24 cellular contexts compared by ENCODE assay signal in the genomic region with DNA sequence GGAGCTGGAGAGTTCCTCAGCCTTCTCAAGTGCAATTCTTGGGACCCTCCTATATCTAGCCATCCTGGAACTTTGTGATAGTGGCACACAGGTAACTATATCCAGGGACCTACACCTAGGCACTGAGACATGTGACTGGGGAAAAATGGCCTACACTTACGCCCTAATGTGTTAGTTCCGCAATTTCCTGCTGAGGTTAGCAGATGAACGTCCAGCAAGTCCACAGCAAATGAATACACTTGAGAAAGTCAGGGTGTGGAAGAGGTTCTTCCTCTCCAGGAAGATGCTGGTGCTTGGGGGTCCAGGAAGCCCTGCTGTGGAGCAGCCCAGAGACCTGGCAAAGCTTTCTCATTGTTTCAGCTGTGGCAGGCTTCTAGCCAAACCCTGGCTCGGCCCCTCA. TPM values are rescaled to one million over a fixed set of nuclear protein-coding genes. Genes with fewer than 3 reads are reported as not detected.
A peak's percentile ranks its signal among the peaks of the same experiment; 100 is the strongest.
DNase-seq lines count a peak whose midpoint lies in the region; ATAC-seq, FAIRE-seq and TF ChIP-seq lines count a peak whose summit lies in the region.
"Had no signal": no experiment of that assay in that cellular context is flagged by ENCODE, and none has a peak within 500 bp of the region (broad histone marks: within the 10 kb centered on the region; RNA-seq: fewer than 3 reads in every experiment).

No MANE protein-coding gene starts in this region.

- H3K4me1 ChIP-seq in neuronal stem cell (ENCODE audit: control insufficient read depth in 2 of 2, insufficient read depth in 1 of 2, low read depth in 1 of 2, low read length in 2 of 2), result peaks cover 0 to 3% of the 10 kb centered on the region in 2 donors
- H3K4me1 ChIP-seq: breast epithelium, testis had no signal

- peaks cover 1% of the 10 kb centered on the region for H3K79me1 ChIP-seq in neuronal stem cell (ENCODE audit: low read depth, low read length)

- H2BK120ac ChIP-seq in neuronal stem cell (ENCODE audit: low read depth, low read length), result no peak overlapping the region

- H3K36me3 ChIP-seq in neuronal stem cell (replicated peaks in 1 of 2; ENCODE audit: control insufficient read depth in 2 of 2, insufficient read depth in 2 of 2, low read length in 2 of 2), result no peaks in the 10 kb centered on the region
- H3K36me3 ChIP-seq: breast epithelium had no signal

- no peaks in the 10 kb centered on the region for H3K27me3 ChIP-seq in CD4-positive, alpha-beta T cell (ENCODE audit: control insufficient read depth, insufficient read depth, low read length)
- peaks cover 0 to 4% (median 0%) of the 10 kb centered on the region in 3 experiments for H3K27me3 ChIP-seq in neuronal stem cell (ENCODE audit: control insufficient read depth in 3 of 3, insufficient read depth in 3 of 3, low read depth in 1 of 3, low read length in 3 of 3)
- H3K27me3 ChIP-seq: breast epithelium, testis had no signal

- H2AK5ac ChIP-seq in neuronal stem cell (ENCODE audit: low read depth, low read length), result no peak overlapping the region

- POLR2A ChIA-PET in CD4-positive, alpha-beta T cell (lab: Charles Lee), result interaction anchor here (1.0 to 7.6 kb wide), 3 partner anchors 8 to 17 kb away, joined by 3 to 66 read pairs (median 4); no protein-coding TSS in a partner anchor
- POLR2A ChIA-PET in HEK293T (lab: Yijun Ruan, JAX), result no interaction called here

- ATAC-seq in CD4-positive, alpha-beta T cell (ENCODE audit: poor library complexity), result no peak
- ATAC-seq: GM23338, PC-3 had no signal

- H3K4me1 Mint-ChIP-seq in CD4-positive, alpha-beta T cell (ENCODE audit: low read depth), result peaks cover 94% of the 10 kb centered on the region
- H3K4me1 Mint-ChIP-seq in dendritic cell treated with granulocyte-macrophage colony-stimulating factor and Interleukin-4, amounts not matched to agents 40 ng/mL and 50 ng/mL, for 4 days (ENCODE audit: low read depth), result peaks cover 91% of the 10 kb centered on the region
- H3K4me1 Mint-ChIP-seq in glutamatergic neuron (ENCODE audit: low read depth, unreplicated experiment) (no peaks in the 10 kb centered on the region), Calu3 (ENCODE audit: low read depth, unreplicated experiment) (no peaks in the 10 kb centered on the region)
- H3K4me1 Mint-ChIP-seq: mesothelial cell of epicardium had no signal

- H4K91ac ChIP-seq in neuronal stem cell (ENCODE audit: low read depth, low read length, poor library complexity), result no peak overlapping the region

- H4K8ac ChIP-seq in neuronal stem cell (ENCODE audit: low read depth, low read length), result no peak overlapping the region

- no peak overlapping the region for H3K9ac ChIP-seq in neuronal stem cell (ENCODE audit: low read depth, low read length, poor library complexity)

- H3K27me3 Mint-ChIP-seq in CD4-positive, alpha-beta T cell, result no peaks in the 10 kb centered on the region
- H3K27me3 Mint-ChIP-seq in dendritic cell treated with granulocyte-macrophage colony-stimulating factor and Interleukin-4, amounts not matched to agents 40 ng/mL and 50 ng/mL, for 4 days, result no peaks in the 10 kb centered on the region
- H3K27me3 Mint-ChIP-seq in glutamatergic neuron (ENCODE audit: unreplicated experiment) (peaks cover 3% of the 10 kb centered on the region), Calu3 (ENCODE audit: unreplicated experiment) (peaks cover 55% of the 10 kb centered on the region)

- DNase-seq in CD4-positive, alpha-beta T cell, result no peak
- peak; percentile 1 for DNase-seq in HEK293T (ENCODE audit: extremely low spot score)
- DNase-seq in neuronal stem cell (ENCODE audit: low spot score), result no peak
- DNase-seq in GM19239 (ENCODE audit: insufficient read length, low spot score), result no peak
- no peak for DNase-seq in glutamatergic neuron
- no peak for DNase-seq in Calu3
- DNase-seq in activated CD4-positive, alpha-beta T cell treated with anti-CD3 and anti-CD28 coated beads for 48 hours, result no peak
- DNase-seq: activated CD4-positive, alpha-beta T cell treated with anti-CD3 and anti-CD28 coated beads, Interleukin-2, amount 50 U/mL, for 48 hours; activated gamma-delta T cell treated with Interleukin-2 at 50 U/mL for 16 hours; activated T-cell treated with anti-CD3 and anti-CD28 coated beads for 4 hours; COR-L47; cortex of kidney; DMS79 treated with DMSO at 0.1 percent for 48 hours; NCI-H1092; NCI-H2029; PC-3; SIG-M5; testis had no signal

- H2BK12ac ChIP-seq in neuronal stem cell (ENCODE audit: low read length), result no peak overlapping the region

- H2BK15ac ChIP-seq in neuronal stem cell (ENCODE audit: low read length), result no peak overlapping the region

- CTCF ChIA-PET in CD4-positive, alpha-beta T cell (lab: Charles Lee), result no interaction called here
- CTCF ChIA-PET in HEK293T (lab: Yijun Ruan, JAX), result no interaction called here
- CTCF ChIA-PET in Calu3 (lab: Charles Lee), result no interaction called here

- no peak overlapping the region for H3K4me2 ChIP-seq in neuronal stem cell (ENCODE audit: insufficient read depth, low read length, poor library complexity, severe bottlenecking)
- H3K4me2 ChIP-seq: GM23338 had no signal

- no CpG with 5 or more reads among the region's 4 CpGs for WGBS in neuronal stem cell (ENCODE audit: extremely low coverage in 2 of 2, insufficient read length in 2 of 2, insufficient replicate concordance in 1 of 2), 2 donors

- H3K23ac ChIP-seq in neuronal stem cell (ENCODE audit: low read depth, low read length, poor library complexity), result no peak overlapping the region

- intact Hi-C loops in CD4-positive, alpha-beta T cell (cut with DNase I, micrococcal nuclease), result loop anchor here in 1 of 2 experiments (5.0 kb wide), 1 partner anchor 47 kb away; no protein-coding TSS in a partner anchor
- intact Hi-C loops in dendritic cell treated with granulocyte-macrophage colony-stimulating factor and Interleukin-4, amounts not matched to agents 40 ng/mL and 50 ng/mL, for 4 days (cut with micrococcal nuclease), result no loop called here
- intact Hi-C loops in Calu3 (cut with micrococcal nuclease; ENCODE audit: unreplicated experiment), result no loop called here

- peak overlapping the region; percentile 6 for H3K14ac ChIP-seq in neuronal stem cell (ENCODE audit: low read length)

- H3K18ac ChIP-seq in neuronal stem cell (ENCODE audit: low read length), result no peak overlapping the region

- peak overlapping the region; percentile 74 for H3K27ac Mint-ChIP-seq in CD4-positive, alpha-beta T cell
- peak overlapping the region; percentile 73 for H3K27ac Mint-ChIP-seq in dendritic cell treated with granulocyte-macrophage colony-stimulating factor and Interleukin-4, amounts not matched to agents 40 ng/mL and 50 ng/mL, for 4 days
- H3K27ac Mint-ChIP-seq in glutamatergic neuron (ENCODE audit: unreplicated experiment), result no peak overlapping the region
- no peak overlapping the region for H3K27ac Mint-ChIP-seq in Calu3 (ENCODE audit: unreplicated experiment)
- H3K27ac Mint-ChIP-seq: GM23338, mesothelial cell of epicardium had no signal

- H3K4me3 Mint-ChIP-seq in CD4-positive, alpha-beta T cell, result no peak overlapping the region
- no peak overlapping the region for H3K4me3 Mint-ChIP-seq in dendritic cell treated with granulocyte-macrophage colony-stimulating factor and Interleukin-4, amounts not matched to agents 40 ng/mL and 50 ng/mL, for 4 days
- H3K4me3 Mint-ChIP-seq in glutamatergic neuron (ENCODE audit: unreplicated experiment) (no peak overlapping the region), Calu3 (ENCODE audit: low read depth, unreplicated experiment) (no peak overlapping the region)
- H3K4me3 Mint-ChIP-seq: GM23338, mesothelial cell of epicardium had no signal

- no peak for FAIRE-seq in GM19239 (lab: Jason Lieb, UNC)
- FAIRE-seq: GM12892 had no signal

- TF ChIP-seq CTCF in CD4-positive, alpha-beta T cell (IDR thresholded peaks at IDR 0.05), result no peak
- TF ChIP-seq CTCF in glutamatergic neuron (IDR thresholded peaks at IDR 0.05; ENCODE audit: partially characterized antibody, unreplicated experiment) (no peak), Calu3 (IDR thresholded peaks at IDR 0.05; ENCODE audit: unreplicated experiment) (no peak)

- H3K27ac ChIP-seq in CD4-positive, alpha-beta T cell (ENCODE audit: low read depth, low read length), result no peak overlapping the region
- H3K27ac ChIP-seq in neuronal stem cell (replicated peaks; ENCODE audit: low read length), result no peak overlapping the region
- H3K27ac ChIP-seq: breast epithelium, testis had no signal

- H3K36me3 Mint-ChIP-seq in CD4-positive, alpha-beta T cell (ENCODE audit: low read depth), result peaks cover 66% of the 10 kb centered on the region
- peaks cover 97% of the 10 kb centered on the region for H3K36me3 Mint-ChIP-seq in dendritic cell treated with granulocyte-macrophage colony-stimulating factor and Interleukin-4, amounts not matched to agents 40 ng/mL and 50 ng/mL, for 4 days (ENCODE audit: low read depth)
- H3K36me3 Mint-ChIP-seq in glutamatergic neuron (ENCODE audit: unreplicated experiment) (peaks cover 9% of the 10 kb centered on the region), Calu3 (ENCODE audit: insufficient read depth, unreplicated experiment) (no peaks in the 10 kb centered on the region)
- H3K36me3 Mint-ChIP-seq: mesothelial cell of epicardium had no signal

- H2BK5ac ChIP-seq in neuronal stem cell (ENCODE audit: low read length), result no peak overlapping the region

- no peaks in the 10 kb centered on the region for H3K9me3 ChIP-seq in CD4-positive, alpha-beta T cell (ENCODE audit: control insufficient read depth, low read length)
- peaks cover 0 to 2% of the 10 kb centered on the region in 2 donors for H3K9me3 ChIP-seq in neuronal stem cell (replicated peaks in 1 of 2; ENCODE audit: control insufficient read depth in 2 of 2, insufficient read depth in 1 of 2, low read depth in 1 of 2, low read length in 2 of 2)
- H3K9me3 ChIP-seq: breast epithelium, testis had no signal

- H2AFZ ChIP-seq in neuronal stem cell (ENCODE audit: low read length), result no peak overlapping the region
- H2AFZ ChIP-seq: GM23338 had no signal

- no peak overlapping the region for H3K4me3 ChIP-seq in neuronal stem cell (ENCODE audit: low read length in 2 of 2)
- H3K4me3 ChIP-seq: breast epithelium, GM23338, testis had no signal

- BruUV-seq in Calu3 (replicated peaks; lab: Mats Ljungman, UMichigan), result no TSS peak

- no peaks in the 10 kb centered on the region for H3K9me3 Mint-ChIP-seq in CD4-positive, alpha-beta T cell
- H3K9me3 Mint-ChIP-seq in dendritic cell treated with granulocyte-macrophage colony-stimulating factor and Interleukin-4, amounts not matched to agents 40 ng/mL and 50 ng/mL, for 4 days, result no peaks in the 10 kb centered on the region
- peaks cover 4% of the 10 kb centered on the region for H3K9me3 Mint-ChIP-seq in glutamatergic neuron (ENCODE audit: unreplicated experiment)
- peaks cover 6% of the 10 kb centered on the region for H3K9me3 Mint-ChIP-seq in Calu3 (ENCODE audit: low read depth, unreplicated experiment)
- H3K9me3 Mint-ChIP-seq: GM23338 had no signal

- H3K4ac ChIP-seq in neuronal stem cell (ENCODE audit: low read length), result no peak overlapping the region

TF ChIP-seq in HEK293T, 16 proteins besides CTCF, POLR2A, EP300 and RAD21 (continues in another document):
- no peak for TF ChIP-seq FOXA1 (IDR thresholded peaks at IDR 0.05)
- TF ChIP-seq FOXM1 (IDR thresholded peaks at IDR 0.05; ENCODE audit: borderline replicate concordance), result no peak
- TF ChIP-seq ZNF384 (IDR thresholded peaks at IDR 0.05), result no peak
- TF ChIP-seq L3MBTL2 (conservative IDR thresholded peaks at IDR 0.05), result no peak

RNA-seq across cellular contexts. Expression of a gene that starts 20.8 kb away (rescaled TPM):
- total RNA-seq in CD4-positive, alpha-beta T cell, result 100 to 1,000 TPM; 153 to 159 TPM
- polyA plus RNA-seq in neuronal stem cell (2013, experiment 1 of 2), result 1.1 TPM
- polyA plus RNA-seq in neuronal stem cell (2013, experiment 2 of 2), result 0.89 TPM
- not detected for total RNA-seq in glutamatergic neuron (ENCODE audit: unreplicated experiment)
- not detected in 2 replicates for total RNA-seq in Calu3 (2022)
- total RNA-seq: PC-3 had no signal
- polyA plus RNA-seq: neural cell had no signal

Comparison
In these comparisons a context has a peak if more than half of its experiments do, and no peak if none do; other contexts are left out.
1. H3K27ac Mint-ChIP-seq: peak in CD4-positive, alpha-beta T cell (single experiment) and dendritic cell treated with granulocyte-macrophage colony-stimulating factor and Interleukin-4, amounts not matched to agents 40 ng/mL and 50 ng/mL, for 4 days (single experiment); none in glutamatergic neuron (single experiment) and Calu3 (single experiment).
2. RNA of a gene that starts 20.8 kb away (total RNA-seq): 153 to 159 TPM in CD4-positive, alpha-beta T cell; not detected in glutamatergic neuron (single experiment) and not detected in Calu3; every median in the first group is over 100 times any median in the second.